Comparison of ENCODE assay signal across 8 cellular contexts in the genomic region with DNA sequence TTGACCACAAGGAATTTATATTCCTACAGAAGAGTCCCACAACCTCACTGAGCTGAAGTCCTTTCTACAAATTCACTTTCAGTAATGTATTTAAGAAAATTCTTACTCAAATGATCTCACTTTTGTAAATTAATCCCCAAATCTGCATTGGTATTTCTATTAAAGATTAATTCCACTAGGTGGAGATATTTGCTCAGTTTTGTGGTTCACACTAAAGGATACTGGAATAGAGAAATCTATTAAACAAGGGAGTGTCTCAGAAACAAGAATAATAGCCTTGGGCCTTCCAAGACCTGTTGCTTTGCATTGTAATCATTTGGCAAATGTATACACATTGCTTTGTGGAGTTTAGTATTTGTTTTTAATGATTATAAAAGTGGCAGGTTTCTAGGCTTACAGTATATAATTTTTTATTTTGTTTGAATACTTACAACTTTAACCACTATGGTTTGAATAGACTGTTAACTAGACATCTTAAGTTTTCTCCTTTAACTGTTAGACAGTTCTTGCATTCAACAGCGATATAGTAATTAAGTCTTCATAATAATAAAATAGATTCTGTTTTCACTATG. TPM values are rescaled to one million over a fixed set of nuclear protein-coding genes. Genes with fewer than 3 reads are reported as not detected.
DNase-seq lines count a peak whose midpoint lies in the region; ATAC-seq, FAIRE-seq and TF ChIP-seq lines count a peak whose summit lies in the region.

No MANE protein-coding gene starts in this region.

- CTCF ChIA-PET in H1 (lab: Charles Lee; ENCODE audit: partially characterized antibody), result interaction anchor here (0.7 to 6.5 kb wide), 8 partner anchors 8 to 690 kb away, joined by 3 to 73 read pairs (median 8); a partner anchor contains a TSS

- ATAC-seq in psoas muscle, result no peak
- no peak for ATAC-seq in GM18520 (IDR thresholded peaks at IDR 0.05; ENCODE audit: unreplicated experiment)

- POLR2A ChIA-PET in H1 (lab: Charles Lee; ENCODE audit: partially characterized antibody), result no interaction called here

- no peak overlapping the region for H3K4ac ChIP-seq in H1 (replicated peaks; ENCODE audit: insufficient read length, low read depth, low read length)

- TF ChIP-seq RAD21 in H1 (IDR thresholded peaks at IDR 0.05 in 1 of 2, conservative IDR thresholded peaks at IDR 0.05 in 1 of 2; ENCODE audit: low read depth in 2 of 2, low read length in 2 of 2), result peak; percentile 62 to 70

- no peak overlapping the region for H4K8ac ChIP-seq in H1 (ENCODE audit: extremely low read depth, insufficient read depth, low read length)

- no peak overlapping the region for H3K4me3 ChIP-seq in H1 (ENCODE audit: extremely low read depth in 1 of 4, insufficient read depth in 2 of 4, low read depth in 3 of 4, low read length in 4 of 4)
- no peak overlapping the region for H3K4me3 ChIP-seq in psoas muscle
- H3K4me3 ChIP-seq in coronary artery, result no peak overlapping the region
- no peak overlapping the region for H3K4me3 ChIP-seq in tibial nerve

- H3K27ac ChIP-seq in H1 (ENCODE audit: low read depth, low read length) (no peak overlapping the region), psoas muscle (no peak overlapping the region), coronary artery (no peak overlapping the region), tibial nerve (no peak overlapping the region)

- H3K9me3 ChIP-seq in H1 (ENCODE audit: insufficient read depth in 2 of 2, low read depth in 1 of 2, low read length in 1 of 2), result no peaks in the 10 kb centered on the region
- no peaks in the 10 kb centered on the region for H3K9me3 ChIP-seq in psoas muscle
- H3K9me3 ChIP-seq in tibial nerve, result no peaks in the 10 kb centered on the region

- H3K36me3 ChIP-seq in H1 (ENCODE audit: control insufficient read depth in 2 of 4, insufficient read depth in 4 of 4, low read length in 3 of 4) (no peaks in the 10 kb centered on the region), psoas muscle (ENCODE audit: insufficient read depth in 1 of 2, low read depth in 1 of 2) (no peaks in the 10 kb centered on the region), tibial nerve (no peaks in the 10 kb centered on the region)

- intact Hi-C loops in psoas muscle (cut with DNase I), result loop anchor here (5.0 to 10.0 kb wide), 3 partner anchors 681 to 993 kb away; no protein-coding TSS in a partner anchor

- H3K27me3 ChIP-seq in H1 (replicated peaks in 1 of 4; ENCODE audit: control insufficient read depth in 3 of 4, extremely low read depth in 1 of 4, insufficient read depth in 3 of 4, low read length in 3 of 4) (no peaks in the 10 kb centered on the region), psoas muscle (ENCODE audit: insufficient read depth in 3 of 3, low read length in 2 of 3) (no peaks in the 10 kb centered on the region), tibial nerve (no peaks in the 10 kb centered on the region)

- H2BK5ac ChIP-seq in H1 (ENCODE audit: low read depth, low read length), result no peak overlapping the region

- H3K14ac ChIP-seq in H1 (ENCODE audit: insufficient read length), result no peak overlapping the region

- H2AFZ ChIP-seq in H1 (ENCODE audit: low read length), result no peak overlapping the region

- H2BK20ac ChIP-seq in H1 (ENCODE audit: low read length), result no peak overlapping the region

- no peak for TF ChIP-seq EP300 in H1 (IDR thresholded peaks at IDR 0.05; ENCODE audit: borderline replicate concordance in 1 of 2, low read depth in 2 of 2, low read length in 2 of 2)
- no peak for TF ChIP-seq EP300 in tibial nerve (IDR thresholded peaks at IDR 0.05)

- peaks cover 0 to 4% (median 2%) of the 10 kb centered on the region in 4 experiments; a peak in 2 of 7 replicates for H3K4me1 ChIP-seq in H1 (replicated peaks in 1 of 4; ENCODE audit: control insufficient read depth in 3 of 4, insufficient read depth in 4 of 4, low read length in 3 of 4)
- peaks cover 3% of the 10 kb centered on the region for H3K4me1 ChIP-seq in psoas muscle
- H3K4me1 ChIP-seq in tibial nerve, result no peaks in the 10 kb centered on the region

- H3K23me2 ChIP-seq in H1 (ENCODE audit: low read depth, low read length), result no peaks in the 10 kb centered on the region; the same call in 1 of the 2 replicates

- WGBS in H1 (ENCODE audit: extremely low coverage in 1 of 2, insufficient coverage in 1 of 2, insufficient read length in 1 of 2, insufficient replicate concordance in 2 of 2, low coverage in 1 of 2, low lambda C conversion rate in 2 of 2, missing lambda C conversion rate in 1 of 2), 2 experiments, result 85% methylated on average over 1 of the region's 1 CpG; no CpG with 5 or more reads in 1 of the 2 experiments
- 58 to 85% (median 83%) methylated on average over 1 of the region's 1 CpG for WGBS in psoas muscle, 3 donors
- WGBS in tibial nerve, 2 donors, result 54 to 72% methylated on average over 1 of the region's 1 CpG

- no peak overlapping the region for H3K9ac ChIP-seq in H1 (replicated peaks in 1 of 4; ENCODE audit: extremely low read depth in 1 of 4, low read depth in 3 of 4, low read length in 3 of 4)

- no peak overlapping the region for H3K56ac ChIP-seq in H1 (replicated peaks; ENCODE audit: insufficient read length, low read depth, low read length)

- H3K79me1 ChIP-seq in H1 (ENCODE audit: low read depth, low read length), result no peaks in the 10 kb centered on the region

- TF ChIP-seq CTCF in H1 (IDR thresholded peaks at IDR 0.05; ENCODE audit: control extremely low read depth in 1 of 3, insufficient read depth in 1 of 3, low read depth in 1 of 3, low read length in 3 of 3) (peak in 1 of 3 experiments; percentile 17; a peak in 2 of 4 replicates), psoas muscle (IDR thresholded peaks at IDR 0.05) (peak; percentile 28), coronary artery (IDR thresholded peaks at IDR 0.05) (no peak), tibial nerve (IDR thresholded peaks at IDR 0.05) (peak in 2 of 5 experiments; percentile 44 to 50)

- DNase-seq in NCI-H510A treated with DMSO at 0.1 percent for 48 hours (lab: John Stamatoyannopoulos, UW), result peak; percentile 10
- no peak for DNase-seq in NCI-H510A (lab: John Stamatoyannopoulos, UW)
- peak; percentile 27 for DNase-seq in NCI-H2227 treated with DMSO at 0.1 percent for 48 hours (lab: John Stamatoyannopoulos, UW)
- no peak for DNase-seq in H1 (ENCODE audit: low read depth in 1 of 2, low spot score in 2 of 2)
- DNase-seq in psoas muscle, result no peak
- no peak for DNase-seq in coronary artery (ENCODE audit: low spot score)
- DNase-seq in tibial nerve (ENCODE audit: low spot score in 2 of 2), result no peak

- H4K5ac ChIP-seq in H1 (ENCODE audit: insufficient read length, low read depth, low read length), result no peak overlapping the region

- no peak for FAIRE-seq in H1 (lab: Jason Lieb, UNC)

- H3K18ac ChIP-seq in H1 (ENCODE audit: extremely low read depth, low read length), result no peak overlapping the region

- no peak overlapping the region for H3K23ac ChIP-seq in H1 (ENCODE audit: insufficient read length)

- no peak overlapping the region for H2AK5ac ChIP-seq in H1 (ENCODE audit: low read depth, low read length)

- H3K79me2 ChIP-seq in H1 (ENCODE audit: control insufficient read depth in 1 of 2, insufficient read depth in 2 of 2, low read length in 2 of 2), result no peaks in the 10 kb centered on the region

- H2BK15ac ChIP-seq in H1 (ENCODE audit: low read length), result no peak overlapping the region

- no peaks in the 10 kb centered on the region for H4K20me1 ChIP-seq in H1 (replicated peaks in 1 of 2; ENCODE audit: control insufficient read depth in 1 of 2, insufficient read depth in 2 of 2, low read length in 2 of 2)

- TF ChIP-seq POLR2A in H1 (IDR thresholded peaks at IDR 0.05; ENCODE audit: control extremely low read depth in 1 of 2, low read depth in 2 of 2, low read length in 2 of 2), result no peak
- TF ChIP-seq POLR2A in tibial nerve (IDR thresholded peaks at IDR 0.05), result no peak

- no peak overlapping the region for H3K4me2 ChIP-seq in H1 (ENCODE audit: insufficient read depth in 1 of 2, low read depth in 2 of 2, low read length in 2 of 2)

- H4K91ac ChIP-seq in H1 (replicated peaks; ENCODE audit: insufficient read length, low read length), result no peak overlapping the region

- H2BK120ac ChIP-seq in H1 (replicated peaks; ENCODE audit: low read depth, low read length), result no peak overlapping the region

- H2BK12ac ChIP-seq in H1 (ENCODE audit: low read depth, low read length), result no peak overlapping the region

TF ChIP-seq in H1, 55 proteins besides CTCF, POLR2A, EP300 and RAD21 (continues in another document):
- TF ChIP-seq SP1 (IDR thresholded peaks at IDR 0.05; ENCODE audit: low read depth, low read length) (no peak), NANOG (IDR thresholded peaks at IDR 0.05; ENCODE audit: insufficient read depth, low read depth, low read length, poor library complexity, severe bottlenecking) (no peak), RNF2 (IDR thresholded peaks at IDR 0.05; ENCODE audit: borderline replicate concordance, low read depth, low read length, missing control alignments, poor library complexity, severe bottlenecking) (no peak), SIRT6 (IDR thresholded peaks at IDR 0.05; ENCODE audit: low read length) (no peak), CTBP2 (IDR thresholded peaks at IDR 0.05; ENCODE audit: borderline replicate concordance, insufficient read depth, insufficient read length, low read length) (no peak), POU5F1 (IDR thresholded peaks at IDR 0.05; ENCODE audit: low read depth, low read length) (no peak), GTF2F1 (IDR thresholded peaks at IDR 0.05; ENCODE audit: borderline replicate concordance, low read depth, low read length) (no peak)
- TF ChIP-seq, protein P1, sequence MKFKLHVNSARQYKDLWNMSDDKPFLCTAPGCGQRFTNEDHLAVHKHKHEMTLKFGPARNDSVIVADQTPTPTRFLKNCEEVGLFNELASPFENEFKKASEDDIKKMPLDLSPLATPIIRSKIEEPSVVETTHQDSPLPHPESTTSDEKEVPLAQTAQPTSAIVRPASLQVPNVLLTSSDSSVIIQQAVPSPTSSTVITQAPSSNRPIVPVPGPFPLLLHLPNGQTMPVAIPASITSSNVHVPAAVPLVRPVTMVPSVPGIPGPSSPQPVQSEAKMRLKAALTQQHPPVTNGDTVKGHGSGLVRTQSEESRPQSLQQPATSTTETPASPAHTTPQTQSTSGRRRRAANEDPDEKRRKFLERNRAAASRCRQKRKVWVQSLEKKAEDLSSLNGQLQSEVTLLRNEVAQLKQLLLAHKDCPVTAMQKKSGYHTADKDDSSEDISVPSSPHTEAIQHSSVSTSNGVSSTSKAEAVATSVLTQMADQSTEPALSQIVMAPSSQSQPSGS (IDR thresholded peaks at IDR 0.05; ENCODE audit: low read length), result no peak

RNA-seq across cellular contexts. Expression of a gene that starts 25.9 kb away (rescaled TPM):
- total RNA-seq in H1 (2021; fragmentation: NEBNext Ultra II Directional; extraction: Animal tissue kit (Norgen Biotek cat#: 25700)), result not detected in 2 replicates
- polyA plus RNA-seq in H1 (2011; rRNA removed) (not detected in 2 replicates), psoas muscle (not detected)
- not detected for polyA plus RNA-seq in H1 (2011; cell fraction: cytosol; rRNA removed)
- not detected for polyA plus RNA-seq in H1 (2011; cell fraction: nucleus; rRNA removed)
- polyA plus RNA-seq in H1 (2012, experiment 1 of 2), result not detected in 4 replicates
- not detected for polyA plus RNA-seq in H1 (2012, experiment 2 of 2)
- not detected for polyA plus RNA-seq in H1 (2013, experiment 1 of 2)
- polyA plus RNA-seq in H1 (2013, experiment 2 of 2), result not detected
- polyA minus RNA-seq in H1 (2011; rRNA and poly(A)+ RNA removed), result not detected in 2 replicates
- polyA minus RNA-seq in H1 (2011; cell fraction: cytosol; rRNA and poly(A)+ RNA removed), result not detected
- not detected for polyA minus RNA-seq in H1 (2011; cell fraction: nucleus; rRNA and poly(A)+ RNA removed)
- total RNA-seq in psoas muscle (not detected), tibial nerve (under 1 TPM in 3 of 4 donors, not detected in 1; under 0.01 to 0.87 (median 0.39) TPM)

Comparison
In these comparisons a context has a peak if more than half of its experiments do, and no peak if none do; other contexts are left out.
1. DNase-seq: peak in NCI-H510A treated with DMSO at 0.1 percent for 48 hours (single experiment) and NCI-H2227 treated with DMSO at 0.1 percent for 48 hours (single experiment); none in NCI-H510A (single experiment), H1 (0 of 2), psoas muscle (0 of 2), coronary artery (single experiment) and tibial nerve (0 of 2).